ENCODE assay signal across 12 cellular contexts in the genomic region with DNA sequence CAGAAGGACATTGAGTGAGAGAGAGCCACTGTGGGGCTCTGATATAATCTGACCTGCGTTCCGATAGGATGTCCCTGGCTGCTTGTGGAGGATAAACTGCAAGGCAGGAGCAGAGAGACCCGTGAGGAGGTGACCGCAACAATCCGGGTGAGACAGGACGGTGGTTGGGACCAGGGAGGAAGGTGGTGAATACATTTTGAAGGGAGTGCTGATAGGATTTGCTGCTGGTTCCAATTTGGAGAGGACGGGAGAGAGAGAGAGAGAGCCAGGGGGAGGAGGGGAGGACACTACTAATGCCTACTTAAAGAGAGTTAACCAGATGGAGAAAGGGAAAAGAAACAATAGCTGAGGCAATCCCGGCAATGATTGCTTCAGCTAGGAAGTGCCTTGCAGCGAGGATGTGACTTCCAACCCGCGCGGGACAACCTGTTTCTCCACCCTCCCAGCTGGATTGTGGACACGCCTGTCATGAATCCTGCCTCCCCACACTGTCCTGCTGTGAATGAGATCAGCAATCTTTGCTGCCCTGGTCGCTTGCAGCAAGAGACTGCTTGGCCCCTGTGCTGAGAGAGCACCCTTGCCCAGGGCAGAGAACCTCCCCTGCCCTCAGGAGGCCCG.
DNase-seq lines count a peak whose midpoint lies in the region; ATAC-seq and TF ChIP-seq lines count a peak whose summit lies in the region.
"Had no signal": no experiment of that assay in that cellular context is flagged by ENCODE, and none has a peak within 500 bp of the region (broad histone marks: within the 10 kb centered on the region; RNA-seq: fewer than 3 reads in every experiment).

No MANE protein-coding gene starts in this region.

- no peaks in the 10 kb centered on the region for H3K36me3 Mint-ChIP-seq in activated CD4-positive, alpha-beta T cell treated with anti-CD3 and anti-CD28 coated beads, Interleukin-2, amount 10 ng/mL, durations not matched to agents 7 days and 5 days (ENCODE audit: low read depth)
- H3K36me3 Mint-ChIP-seq in type B pancreatic cell: peaks cover 4% of the 10 kb centered on the region
- H3K36me3 Mint-ChIP-seq: CD8-positive, alpha-beta T cell had no signal

- H3K4me3 Mint-ChIP-seq in activated CD4-positive, alpha-beta T cell treated with anti-CD3 and anti-CD28 coated beads, Interleukin-2, amount 10 ng/mL, durations not matched to agents 7 days and 5 days: no peak overlapping the region
- peak overlapping the region; percentile 81 for H3K4me3 Mint-ChIP-seq in type B pancreatic cell
- H3K4me3 Mint-ChIP-seq: CD8-positive, alpha-beta T cell had no signal

- no peaks in the 10 kb centered on the region for H3K4me1 ChIP-seq in foreskin keratinocyte

- H3K4me1 Mint-ChIP-seq in activated CD4-positive, alpha-beta T cell treated with anti-CD3 and anti-CD28 coated beads, Interleukin-2, amount 10 ng/mL, durations not matched to agents 7 days and 5 days: no peaks in the 10 kb centered on the region
- H3K4me1 Mint-ChIP-seq in type B pancreatic cell (ENCODE audit: unreplicated experiment): peaks cover 23% of the 10 kb centered on the region

- peak; percentile 46 for ATAC-seq in foreskin keratinocyte
- ATAC-seq: CD8-positive, alpha-beta T cell had no signal

- POLR2A ChIA-PET in activated CD4-positive, alpha-beta T cell treated with anti-CD3 and anti-CD28 coated beads, Interleukin-2, amount 10 ng/mL, durations not matched to agents 7 days and 5 days (lab: Charles Lee): no interaction called here

- TF ChIP-seq CTCF in foreskin keratinocyte (conservative IDR thresholded peaks at IDR 0.05): no peak
- TF ChIP-seq CTCF in type B pancreatic cell (conservative IDR thresholded peaks at IDR 0.05): no peak

- DNase-seq in activated CD4-positive, alpha-beta T cell treated with anti-CD3 and anti-CD28 coated beads for 48 hours: peak; percentile 8
- DNase-seq in activated CD4-positive, alpha-beta T cell treated with anti-CD3 and anti-CD28 coated beads, Interleukin-2, amount 10 ng/mL, durations not matched to agents 7 days and 5 days: no peak
- DNase-seq in SKM-1 treated with dmso at 0.1 percent for 144 hours (lab: John Stamatoyannopoulos, UW; ENCODE audit: unreplicated experiment) (peak; percentile 45), foreskin keratinocyte (peak in 1 of 2 donors; percentile 55), type B pancreatic cell (ENCODE audit: extremely low spot score, unreplicated experiment) (no peak), medulla oblongata (ENCODE audit: extremely low spot score) (no peak), activated gamma-delta T cell treated with Interleukin-2 at 50 U/mL for 16 hours (no peak), NCI-H146 treated with DMSO at 0.1 percent for 48 hours (lab: John Stamatoyannopoulos, UW; ENCODE audit: unreplicated experiment) (no peak)
- DNase-seq: CD8-positive, alpha-beta T cell; SHP77; stimulated activated CD4-positive, alpha-beta T cell treated with anti-CD3 and anti-CD28 coated beads, Interleukin-12 subunit alpha, Interleukin-12 subunit beta, amount 100 ng/mL, for 4 hours had no signal

- peaks cover 4% of the 10 kb centered on the region for H3K9me3 Mint-ChIP-seq in activated CD4-positive, alpha-beta T cell treated with anti-CD3 and anti-CD28 coated beads, Interleukin-2, amount 10 ng/mL, durations not matched to agents 7 days and 5 days
- H3K9me3 Mint-ChIP-seq in type B pancreatic cell: peaks cover 13% of the 10 kb centered on the region

- H3K27me3 Mint-ChIP-seq in activated CD4-positive, alpha-beta T cell treated with anti-CD3 and anti-CD28 coated beads, Interleukin-2, amount 10 ng/mL, durations not matched to agents 7 days and 5 days: peaks cover 24% of the 10 kb centered on the region
- peaks cover 9% of the 10 kb centered on the region for H3K27me3 Mint-ChIP-seq in type B pancreatic cell

- H3K27ac ChIP-seq in foreskin keratinocyte: no peak overlapping the region
- H3K27ac ChIP-seq: HL-60 had no signal

- CTCF ChIA-PET in activated CD4-positive, alpha-beta T cell treated with anti-CD3 and anti-CD28 coated beads, Interleukin-2, amount 10 ng/mL, durations not matched to agents 7 days and 5 days (lab: Charles Lee): no interaction called here

- no peak overlapping the region for H3K27ac Mint-ChIP-seq in activated CD4-positive, alpha-beta T cell treated with anti-CD3 and anti-CD28 coated beads, Interleukin-2, amount 10 ng/mL, durations not matched to agents 7 days and 5 days
- peak overlapping the region; percentile 95 for H3K27ac Mint-ChIP-seq in type B pancreatic cell
- H3K27ac Mint-ChIP-seq: CD8-positive, alpha-beta T cell had no signal

- H3K27me3 ChIP-seq in foreskin keratinocyte: peaks cover 4% of the 10 kb centered on the region

Comparison
In these comparisons a context has a peak if more than half of its experiments do, and no peak if none do; other contexts are left out.
1. DNase-seq: peak in activated CD4-positive, alpha-beta T cell treated with anti-CD3 and anti-CD28 coated beads for 48 hours (single experiment) and SKM-1 treated with dmso at 0.1 percent for 144 hours (single experiment); none in activated CD4-positive, alpha-beta T cell treated with anti-CD3 and anti-CD28 coated beads, Interleukin-2, amount 10 ng/mL, durations not matched to agents 7 days and 5 days (single experiment), type B pancreatic cell (single experiment), medulla oblongata (single experiment), activated gamma-delta T cell treated with Interleukin-2 at 50 U/mL for 16 hours (single experiment) and NCI-H146 treated with DMSO at 0.1 percent for 48 hours (single experiment).